ENCODE assay signal across 8 cellular contexts in the genomic region with DNA sequence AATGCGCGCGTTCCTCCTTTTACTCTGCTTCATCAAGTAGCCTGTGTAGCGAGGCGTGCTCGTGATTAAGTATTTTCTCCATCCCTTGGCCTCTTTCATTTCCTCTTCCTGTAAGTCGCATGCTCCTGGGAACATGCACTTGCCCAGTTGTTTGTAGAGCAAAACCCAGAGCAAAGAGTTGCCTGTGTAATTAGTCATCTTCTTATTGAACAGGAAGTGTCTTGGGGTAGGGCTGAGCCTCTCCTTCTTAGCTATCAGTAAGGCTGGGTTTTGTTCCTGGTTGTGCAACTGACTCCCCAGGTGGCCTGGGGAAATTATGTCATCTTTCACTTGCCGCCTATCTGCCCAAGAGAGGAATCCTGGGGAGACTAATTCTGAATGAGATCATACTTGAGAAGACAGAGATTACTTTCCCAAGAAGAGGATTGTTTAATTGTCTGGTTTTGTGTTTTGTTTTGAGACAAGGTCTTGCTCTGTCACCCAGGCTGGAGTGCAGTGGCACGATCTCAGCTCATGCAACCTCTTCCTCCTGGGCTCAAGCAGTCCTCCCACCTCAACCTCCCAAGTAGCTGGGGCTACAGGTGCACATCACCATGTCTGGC. TPM values are rescaled to one million over a fixed set of nuclear protein-coding genes. Genes with fewer than 3 reads are reported as not detected.
DNase-seq lines count a peak whose midpoint lies in the region; ATAC-seq lines count a peak whose summit lies in the region.

No MANE protein-coding gene starts in this region.

- no peaks in the 10 kb centered on the region for H3K9me3 Mint-ChIP-seq in T-cell

- DNase-seq in GM04503 (ENCODE audit: low read depth) (peak; percentile 37), T-cell (peak in 1 of 34 experiments; percentile 11), fibroblast of gingiva (ENCODE audit: low read depth) (peak; percentile 21), pulmonary artery endothelial cell (ENCODE audit: low read depth, low spot score) (peak; percentile 81), activated gamma-delta T cell (lab: John Stamatoyannopoulos, UW) (no peak), inferior parietal cortex (ENCODE audit: extremely low spot score) (no peak)

- peak overlapping the region in 2 of 3 donors; percentile 14 to 42 for H3K4me3 Mint-ChIP-seq in T-cell

- H3K27ac Mint-ChIP-seq in T-cell: peak overlapping the region; percentile 62 to 74

- POLR2A ChIA-PET in T-cell (lab: Charles Lee): no interaction called here

- CTCF ChIA-PET in T-cell (lab: Charles Lee): no interaction called here

- no peaks in the 10 kb centered on the region for H3K36me3 Mint-ChIP-seq in T-cell

- ATAC-seq in GM21367 (IDR thresholded peaks at IDR 0.05; ENCODE audit: unreplicated experiment) (peak; percentile 99), HG03521 (IDR thresholded peaks at IDR 0.05; ENCODE audit: unreplicated experiment) (peak; percentile 98), T-cell (replicated peaks in 1 of 4) (peak in 2 of 4 experiments; percentile 70 to 80)

- peaks cover 3 to 6% of the 10 kb centered on the region in 2 donors for H3K27me3 Mint-ChIP-seq in T-cell

- H3K4me1 Mint-ChIP-seq in T-cell: peaks cover 0 to 7% (median 6%) of the 10 kb centered on the region in 3 donors

RNA-seq across cellular contexts. Expression of a gene that starts 14.9 kb away (rescaled TPM):
- total RNA-seq in T-cell (under 1 TPM in 1 of 5 donors, not detected in 4; 0.63 TPM), pulmonary artery endothelial cell (0.04 and 0.07 TPM in 2 replicates)

RNA-seq across cellular contexts. Expression of a gene that starts 38.6 kb away (rescaled TPM):
- total RNA-seq in T-cell: 10 to 100 TPM; 20.1 to 25.5 (median 22.2) TPM
- 11.6 and 12.7 TPM in 2 replicates for total RNA-seq in pulmonary artery endothelial cell

RNA-seq across cellular contexts. Expression of a gene that starts 48.6 kb away (rescaled TPM):
- total RNA-seq in T-cell: 10 to 100 TPM; 33.1 to 56.1 (median 41.9) TPM
- 35.7 and 37.3 TPM in 2 replicates for total RNA-seq in pulmonary artery endothelial cell

Comparison
In these comparisons a context has a peak if more than half of its experiments do, and no peak if none do; other contexts are left out.
1. DNase-seq: peak in GM04503 (single experiment), fibroblast of gingiva (single experiment) and pulmonary artery endothelial cell (single experiment); none in activated gamma-delta T cell (single experiment) and inferior parietal cortex (single experiment).